In the genomic region with DNA sequence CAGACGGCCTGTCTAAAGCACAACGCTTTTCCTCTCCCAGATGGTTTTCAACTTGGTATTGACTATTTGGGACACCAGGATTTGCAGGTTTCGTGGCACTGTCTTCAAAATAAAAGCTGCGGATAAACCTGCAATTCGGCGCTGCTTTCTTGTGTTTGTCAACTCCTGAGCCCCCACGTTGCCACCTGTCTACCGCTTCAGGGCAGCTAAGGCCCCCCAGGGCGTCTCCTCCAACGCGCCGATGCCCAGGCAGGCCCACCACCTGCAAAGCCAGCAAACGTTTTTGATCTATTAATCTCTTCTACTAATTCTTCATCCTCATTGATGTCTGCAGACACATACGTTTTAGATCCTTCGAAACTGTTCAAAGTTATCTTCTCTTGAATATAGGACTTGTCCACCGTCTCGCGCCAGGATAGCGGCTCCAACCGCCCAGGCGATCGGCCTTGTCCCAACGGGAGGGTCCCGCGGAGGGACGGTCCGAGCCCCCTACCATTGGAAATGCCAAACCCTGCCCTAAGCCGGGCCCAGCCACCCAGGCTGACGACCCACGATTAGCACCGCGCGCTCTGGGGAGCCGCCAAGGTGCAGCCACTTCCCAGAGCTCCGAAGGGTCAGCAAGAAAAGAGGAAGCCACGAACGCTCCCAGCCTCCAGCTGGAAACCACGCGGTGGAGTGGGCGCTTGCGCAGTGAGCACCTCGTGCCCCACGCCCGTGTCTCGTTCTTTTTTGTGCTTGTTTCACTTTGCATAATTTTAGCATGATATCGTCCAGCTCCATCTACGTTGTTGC, we compare ENCODE assay signal across 9 cellular contexts. TPM values are rescaled to one million over a fixed set of nuclear protein-coding genes. Genes with fewer than 3 reads are reported as not detected.
"Had no signal": no experiment of that assay in that cellular context is flagged by ENCODE, and none has a peak within 500 bp of the region (broad histone marks: within the 10 kb centered on the region; RNA-seq: fewer than 3 reads in every experiment).

No MANE protein-coding gene starts in this region.

- H2AFZ ChIP-seq: GM23248 had no signal

- FAIRE-seq: H54, HTR-8/SVneo had no signal

- H3K9ac ChIP-seq: GM23248 had no signal

- H3K27ac ChIP-seq: GM23248 had no signal

- H3K4me3 ChIP-seq: GM23248 had no signal

- DNase-seq: GM23248, GOT3, H9, HCEC 1CT, IMR-90, KBM-7 had no signal

- H3K27ac Mint-ChIP-seq: H9 had no signal

RNA-seq across cellular contexts. Expression of a gene that starts 23.4 kb away (rescaled TPM):
- total RNA-seq: GM23248, H9, HT-29, IMR-90 had no signal
- polyA plus RNA-seq: GM23248, IMR-90 had no signal

RNA-seq across cellular contexts. Expression of a gene that starts 32.9 kb away (rescaled TPM):
- total RNA-seq: GM23248, H9, HT-29, IMR-90 had no signal
- polyA plus RNA-seq: GM23248, IMR-90 had no signal

RNA-seq across cellular contexts. Expression of a gene that starts 36.3 kb away (rescaled TPM):
- total RNA-seq: HT-29 had no signal
